In genomic region chr12:132374821-132375445, GRCh38 we compare ENCODE assay signal across 17 cellular contexts. TPM values are rescaled to one million over a fixed set of nuclear protein-coding genes. Genes with fewer than 3 reads are reported as not detected.
DNase-seq lines count a peak whose midpoint lies in the region; ATAC-seq and TF ChIP-seq lines count a peak whose summit lies in the region.
"Had no signal": no experiment of that assay in that cellular context is flagged by ENCODE, and none has a peak within 500 bp of the region (broad histone marks: within the 10 kb centered on the region; RNA-seq: fewer than 3 reads in every experiment).

No MANE protein-coding gene starts in this region.

- TF ChIP-seq CTCF in BE2C (IDR thresholded peaks at IDR 0.05; ENCODE audit: low read depth, low read length) = no peak
- no peak for TF ChIP-seq CTCF in chondrocyte (IDR thresholded peaks at IDR 0.05)
- TF ChIP-seq CTCF in GM20000 (IDR thresholded peaks at IDR 0.05; ENCODE audit: extremely low read depth, missing control alignments) = no peak
- no peak for TF ChIP-seq CTCF in esophagus squamous epithelium (IDR thresholded peaks at IDR 0.05)

- H3K4me1 Mint-ChIP-seq in activated CD8-positive, alpha-beta memory T cell treated with anti-CD3 and anti-CD28 coated beads, Interleukin-2, amount 10 ng/mL, durations not matched to agents 7 days and 5 days = no peaks in the 10 kb centered on the region
- no peaks in the 10 kb centered on the region for H3K4me1 Mint-ChIP-seq in chondrocyte (ENCODE audit: low read depth)

- no peak overlapping the region for H2AFZ ChIP-seq in neuronal stem cell (ENCODE audit: low read length)

- peaks cover 73% of the 10 kb centered on the region for H3K27me3 ChIP-seq in BE2C
- H3K27me3 ChIP-seq in neuronal stem cell (ENCODE audit: control insufficient read depth in 3 of 3, insufficient read depth in 3 of 3, low read depth in 1 of 3, low read length in 3 of 3) = peaks cover 14 to 55% (median 51%) of the 10 kb centered on the region in 3 experiments
- peaks cover 0 to 91% (median 6%) of the 10 kb centered on the region in 4 donors for H3K27me3 ChIP-seq in esophagus squamous epithelium

- peak; percentile 12 for DNase-seq in activated CD8-positive, alpha-beta memory T cell treated with anti-CD3 and anti-CD28 coated beads, Interleukin-2, amount 50 U/mL, for 4 hours
- DNase-seq in activated CD8-positive, alpha-beta memory T cell treated with anti-CD3 and anti-CD28 coated beads, Interleukin-2, amount 10 ng/mL, durations not matched to agents 7 days and 5 days = no peak
- DNase-seq in BE2C (peak; percentile 4), chondrocyte (ENCODE audit: low spot score) (peak; percentile 78), neuronal stem cell (ENCODE audit: low spot score) (no peak), GM20000 (ENCODE audit: low spot score) (no peak), esophagus squamous epithelium (lab: John Stamatoyannopoulos, UW) (no peak)
- DNase-seq: C1 segment of cervical spinal cord; CD8-positive, alpha-beta T cell; COR-L47; DMS153; EL; GOT3 had no signal

- H2BK120ac ChIP-seq in neuronal stem cell (ENCODE audit: low read depth, low read length) = no peak overlapping the region

- H3K9me3 Mint-ChIP-seq in activated CD8-positive, alpha-beta memory T cell treated with anti-CD3 and anti-CD28 coated beads, Interleukin-2, amount 10 ng/mL, durations not matched to agents 7 days and 5 days (ENCODE audit: low read depth) = no peaks in the 10 kb centered on the region
- peaks cover 8% of the 10 kb centered on the region for H3K9me3 Mint-ChIP-seq in chondrocyte (ENCODE audit: low read depth)
- H3K9me3 Mint-ChIP-seq: CD8-positive, alpha-beta T cell had no signal

- H3K14ac ChIP-seq in neuronal stem cell (ENCODE audit: low read length) = no peak overlapping the region

- no peaks in the 10 kb centered on the region for H3K79me1 ChIP-seq in neuronal stem cell (ENCODE audit: low read depth, low read length)

- no peak overlapping the region for H3K27ac Mint-ChIP-seq in activated CD8-positive, alpha-beta memory T cell treated with anti-CD3 and anti-CD28 coated beads, Interleukin-2, amount 10 ng/mL, durations not matched to agents 7 days and 5 days
- no peak overlapping the region for H3K27ac Mint-ChIP-seq in chondrocyte (ENCODE audit: unreplicated experiment)
- H3K27ac Mint-ChIP-seq: CD8-positive, alpha-beta T cell had no signal

- H3K36me3 Mint-ChIP-seq in activated CD8-positive, alpha-beta memory T cell treated with anti-CD3 and anti-CD28 coated beads, Interleukin-2, amount 10 ng/mL, durations not matched to agents 7 days and 5 days = no peaks in the 10 kb centered on the region
- H3K36me3 Mint-ChIP-seq in chondrocyte (ENCODE audit: low read depth) = peaks cover 6% of the 10 kb centered on the region
- H3K36me3 Mint-ChIP-seq: CD8-positive, alpha-beta T cell had no signal

- peak overlapping the region; percentile 6 for H2AK5ac ChIP-seq in neuronal stem cell (ENCODE audit: low read depth, low read length)

- H3K36me3 ChIP-seq in BE2C = no peaks in the 10 kb centered on the region
- no peaks in the 10 kb centered on the region for H3K36me3 ChIP-seq in neuronal stem cell (replicated peaks in 1 of 2; ENCODE audit: control insufficient read depth in 2 of 2, insufficient read depth in 2 of 2, low read length in 2 of 2)
- no peaks in the 10 kb centered on the region for H3K36me3 ChIP-seq in esophagus squamous epithelium
- H3K36me3 ChIP-seq: HAP-1 had no signal

- H3K4me1 ChIP-seq in BE2C (no peaks in the 10 kb centered on the region), neuronal stem cell (ENCODE audit: control insufficient read depth in 2 of 2, insufficient read depth in 1 of 2, low read depth in 1 of 2, low read length in 2 of 2) (peaks cover 6 to 15% of the 10 kb centered on the region in 2 donors), esophagus squamous epithelium (no peaks in the 10 kb centered on the region)
- H3K4me1 ChIP-seq: HAP-1 had no signal

- H4K8ac ChIP-seq in neuronal stem cell (ENCODE audit: low read depth, low read length) = no peak overlapping the region

- H3K27me3 Mint-ChIP-seq in activated CD8-positive, alpha-beta memory T cell treated with anti-CD3 and anti-CD28 coated beads, Interleukin-2, amount 10 ng/mL, durations not matched to agents 7 days and 5 days = peaks cover 33% of the 10 kb centered on the region
- H3K27me3 Mint-ChIP-seq in chondrocyte (ENCODE audit: low read depth) = peaks cover 69% of the 10 kb centered on the region

- no peak overlapping the region for H2BK15ac ChIP-seq in neuronal stem cell (ENCODE audit: low read length)

- H3K9ac ChIP-seq in neuronal stem cell (ENCODE audit: low read depth, low read length, poor library complexity) = no peak overlapping the region

- no peak overlapping the region for H3K4me3 Mint-ChIP-seq in activated CD8-positive, alpha-beta memory T cell treated with anti-CD3 and anti-CD28 coated beads, Interleukin-2, amount 10 ng/mL, durations not matched to agents 7 days and 5 days
- H3K4me3 Mint-ChIP-seq in chondrocyte (ENCODE audit: unreplicated experiment) = no peak overlapping the region
- H3K4me3 Mint-ChIP-seq: CD8-positive, alpha-beta T cell had no signal

- H3K18ac ChIP-seq in neuronal stem cell (ENCODE audit: low read length) = no peak overlapping the region

- H4K91ac ChIP-seq in neuronal stem cell (ENCODE audit: low read depth, low read length, poor library complexity) = no peak overlapping the region

- H3K27ac ChIP-seq in neuronal stem cell (replicated peaks; ENCODE audit: low read length) (no peak overlapping the region), esophagus squamous epithelium (no peak overlapping the region)
- H3K27ac ChIP-seq: 22Rv1 had no signal

- H3K4me3 ChIP-seq in BE2C (ENCODE audit: low read depth, low read length) (no peak overlapping the region), neuronal stem cell (ENCODE audit: low read length in 2 of 2) (no peak overlapping the region), esophagus squamous epithelium (no peak overlapping the region)
- H3K4me3 ChIP-seq: HAP-1 had no signal

- H3K23ac ChIP-seq in neuronal stem cell (ENCODE audit: low read depth, low read length, poor library complexity) = no peak overlapping the region

- H2BK5ac ChIP-seq in neuronal stem cell (ENCODE audit: low read length) = no peak overlapping the region

- no peak for TF ChIP-seq POLR2A in esophagus squamous epithelium (IDR thresholded peaks at IDR 0.05)

- no peak for ATAC-seq in activated CD8-positive, alpha-beta memory T cell treated with anti-CD3 and anti-CD28 coated beads, Interleukin-2, amount 10 ng/mL, durations not matched to agents 7 days and 5 days
- no peak for ATAC-seq in esophagus mucosa
- ATAC-seq: CD8-positive, alpha-beta T cell had no signal

- CTCF ChIA-PET in activated CD8-positive, alpha-beta memory T cell treated with anti-CD3 and anti-CD28 coated beads, Interleukin-2, amount 10 ng/mL, durations not matched to agents 7 days and 5 days (lab: Charles Lee) = no interaction called here

- H3K9me3 ChIP-seq in BE2C (no peaks in the 10 kb centered on the region), neuronal stem cell (replicated peaks in 1 of 2; ENCODE audit: control insufficient read depth in 2 of 2, insufficient read depth in 1 of 2, low read depth in 1 of 2, low read length in 2 of 2) (peaks cover 5 to 6% of the 10 kb centered on the region in 2 donors), esophagus squamous epithelium (peaks cover 0 to 13% (median 6%) of the 10 kb centered on the region in 3 donors)
- H3K9me3 ChIP-seq: HAP-1 had no signal

- H3K4ac ChIP-seq in neuronal stem cell (ENCODE audit: low read length) = no peak overlapping the region

- WGBS in neuronal stem cell (ENCODE audit: extremely low coverage in 2 of 2, insufficient read length in 2 of 2, insufficient replicate concordance in 1 of 2), 2 donors = no CpG with 5 or more reads among the region's 19 CpGs
- 67 to 95% methylated on average over 3 to 5 of the region's 19 CpGs for WGBS in esophagus squamous epithelium, 2 donors

- intact Hi-C loops in esophagus squamous epithelium (cut with DNase I) = no loop called here

- no peak overlapping the region for H2BK12ac ChIP-seq in neuronal stem cell (ENCODE audit: low read length)

- H3K4me2 ChIP-seq in neuronal stem cell (ENCODE audit: insufficient read depth, low read length, poor library complexity, severe bottlenecking) = no peak overlapping the region

RNA-seq across cellular contexts. Expression of gene GALNT9, which starts 45.5 kb away (rescaled TPM):
- total RNA-seq in activated CD8-positive, alpha-beta memory T cell treated with anti-CD3 and anti-CD28 coated beads, Interleukin-2, amount 10 ng/mL, durations not matched to agents 7 days and 5 days = not detected
- polyA plus RNA-seq in BE2C (2012; ENCODE audit: insufficient read depth, insufficient read length, low read depth) = 0.34 TPM
- 0.15 to 0.29 TPM in 2 of 3 replicates, not detected in the other for total RNA-seq in chondrocyte
- 0.13 TPM for polyA plus RNA-seq in neuronal stem cell (2013, experiment 1 of 2)
- 0.14 TPM for polyA plus RNA-seq in neuronal stem cell (2013, experiment 2 of 2)
- total RNA-seq in esophagus mucosa = not detected
- not detected for total RNA-seq in esophagus squamous epithelium
- total RNA-seq: CD8-positive, alpha-beta T cell; HT1080 had no signal

Comparison
In these comparisons a context has a peak if more than half of its experiments do, and no peak if none do; other contexts are left out.
1. DNase-seq: peak in activated CD8-positive, alpha-beta memory T cell treated with anti-CD3 and anti-CD28 coated beads, Interleukin-2, amount 50 U/mL, for 4 hours (single experiment), BE2C (single experiment) and chondrocyte (single experiment); none in activated CD8-positive, alpha-beta memory T cell treated with anti-CD3 and anti-CD28 coated beads, Interleukin-2, amount 10 ng/mL, durations not matched to agents 7 days and 5 days (single experiment), neuronal stem cell (single experiment), GM20000 (single experiment) and esophagus squamous epithelium (single experiment).